ENCODE assay signal across 16 cellular contexts in the genomic region with DNA sequence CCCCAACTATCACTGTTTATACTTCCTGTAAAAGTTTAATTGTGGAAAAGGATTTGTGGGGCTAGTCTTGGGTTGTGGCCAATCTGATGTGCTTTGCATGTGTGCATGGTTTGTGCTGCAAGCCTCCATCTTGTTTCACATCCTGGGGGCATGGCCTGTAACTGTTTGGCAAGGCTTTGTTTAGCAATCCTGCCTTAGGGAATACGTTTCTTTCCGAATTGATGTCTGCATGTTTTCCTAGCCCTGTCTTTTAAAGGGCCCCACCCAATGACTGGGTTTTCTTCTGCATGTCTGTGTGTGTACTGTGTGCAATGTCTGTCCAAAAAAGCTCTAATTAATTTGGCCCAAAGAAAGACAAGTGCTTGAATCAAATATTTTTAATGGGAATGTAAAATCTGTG.
A peak's percentile ranks its signal among the peaks of the same experiment; 100 is the strongest.
DNase-seq lines count a peak whose midpoint lies in the region; TF ChIP-seq lines count a peak whose summit lies in the region.
"Had no signal": no experiment of that assay in that cellular context is flagged by ENCODE, and none has a peak within 500 bp of the region (broad histone marks: within the 10 kb centered on the region; RNA-seq: fewer than 3 reads in every experiment).

No MANE protein-coding gene starts in this region.

- peak; percentile 25 for DNase-seq in RPMI7951 (ENCODE audit: low read depth)
- DNase-seq in epithelial cell of esophagus (ENCODE audit: low read depth): peak; percentile 2
- DNase-seq in fibroblast of villous mesenchyme (ENCODE audit: low read depth): peak; percentile 17
- no peak for DNase-seq in activated CD4-positive, CD25-positive, alpha-beta regulatory T cell treated with anti-CD3 and anti-CD28 coated beads, Interleukin-2, amount 50 U/mL, for 72 hours
- DNase-seq in adrenal gland: no peak
- no peak for DNase-seq in NCI-H187 treated with DMSO at 0.1 percent for 48 hours (lab: John Stamatoyannopoulos, UW)
- no peak for DNase-seq in activated CD4-positive, CD25-positive, alpha-beta regulatory T cell (lab: John Stamatoyannopoulos, UW)
- DNase-seq: C1 segment of cervical spinal cord; CD8-positive, alpha-beta T cell; GOT3; NCI-H1092; NCI-H1436; NCI-H1930; NCI-H748 treated with DMSO at 0.1 percent for 48 hours; PC-9; SJCRH30 had no signal

- no peaks in the 10 kb centered on the region for H3K4me1 ChIP-seq in adrenal gland (replicated peaks in 1 of 2)
- H3K4me1 ChIP-seq: SJCRH30 had no signal

- TF ChIP-seq POLR2A in adrenal gland (IDR thresholded peaks at IDR 0.05): no peak

- peaks cover 8% of the 10 kb centered on the region for H3K27me3 ChIP-seq in adrenal gland
- H3K27me3 ChIP-seq: SJCRH30 had no signal

- intact Hi-C loops in adrenal gland (cut with DNase I): no loop called here

- no peak for TF ChIP-seq CTCF in epithelial cell of esophagus (IDR thresholded peaks at IDR 0.05; ENCODE audit: insufficient read depth, low read depth, low read length, missing control alignments)
- TF ChIP-seq CTCF in fibroblast of villous mesenchyme (IDR thresholded peaks at IDR 0.05; ENCODE audit: insufficient read depth, low read depth, low read length): no peak
- TF ChIP-seq CTCF in adrenal gland (IDR thresholded peaks at IDR 0.05): no peak

- no peak overlapping the region for H3K4me3 ChIP-seq in epithelial cell of esophagus (ENCODE audit: low read length)
- no peak overlapping the region for H3K4me3 ChIP-seq in fibroblast of villous mesenchyme (ENCODE audit: low read depth, low read length)
- H3K4me3 ChIP-seq in adrenal gland: no peak overlapping the region
- H3K4me3 ChIP-seq: PC-9, SJCRH30 had no signal

- no peaks in the 10 kb centered on the region for H3K36me3 ChIP-seq in adrenal gland (replicated peaks in 1 of 2)
- H3K36me3 ChIP-seq: SJCRH30 had no signal

- H3K9me3 ChIP-seq in adrenal gland (replicated peaks in 1 of 3): no peaks in the 10 kb centered on the region
- H3K9me3 ChIP-seq: SJCRH30 had no signal

- no peak overlapping the region for H3K27ac ChIP-seq in adrenal gland
- H3K27ac ChIP-seq: PC-9, SJCRH30 had no signal

- WGBS in adrenal gland, 4 donors: 40 to 92% (median 71%) methylated on average over 1 to 2 of the region's 2 CpGs

Comparison
In these comparisons a context has a peak if more than half of its experiments do, and no peak if none do; other contexts are left out.
1. DNase-seq: peak in RPMI7951 (single experiment), epithelial cell of esophagus (single experiment) and fibroblast of villous mesenchyme (single experiment); none in activated CD4-positive, CD25-positive, alpha-beta regulatory T cell treated with anti-CD3 and anti-CD28 coated beads, Interleukin-2, amount 50 U/mL, for 72 hours (single experiment), adrenal gland (0 of 7), NCI-H187 treated with DMSO at 0.1 percent for 48 hours (single experiment) and activated CD4-positive, CD25-positive, alpha-beta regulatory T cell (0 of 4).